1 cellular context compared by ENCODE assay signal in the genomic region with DNA sequence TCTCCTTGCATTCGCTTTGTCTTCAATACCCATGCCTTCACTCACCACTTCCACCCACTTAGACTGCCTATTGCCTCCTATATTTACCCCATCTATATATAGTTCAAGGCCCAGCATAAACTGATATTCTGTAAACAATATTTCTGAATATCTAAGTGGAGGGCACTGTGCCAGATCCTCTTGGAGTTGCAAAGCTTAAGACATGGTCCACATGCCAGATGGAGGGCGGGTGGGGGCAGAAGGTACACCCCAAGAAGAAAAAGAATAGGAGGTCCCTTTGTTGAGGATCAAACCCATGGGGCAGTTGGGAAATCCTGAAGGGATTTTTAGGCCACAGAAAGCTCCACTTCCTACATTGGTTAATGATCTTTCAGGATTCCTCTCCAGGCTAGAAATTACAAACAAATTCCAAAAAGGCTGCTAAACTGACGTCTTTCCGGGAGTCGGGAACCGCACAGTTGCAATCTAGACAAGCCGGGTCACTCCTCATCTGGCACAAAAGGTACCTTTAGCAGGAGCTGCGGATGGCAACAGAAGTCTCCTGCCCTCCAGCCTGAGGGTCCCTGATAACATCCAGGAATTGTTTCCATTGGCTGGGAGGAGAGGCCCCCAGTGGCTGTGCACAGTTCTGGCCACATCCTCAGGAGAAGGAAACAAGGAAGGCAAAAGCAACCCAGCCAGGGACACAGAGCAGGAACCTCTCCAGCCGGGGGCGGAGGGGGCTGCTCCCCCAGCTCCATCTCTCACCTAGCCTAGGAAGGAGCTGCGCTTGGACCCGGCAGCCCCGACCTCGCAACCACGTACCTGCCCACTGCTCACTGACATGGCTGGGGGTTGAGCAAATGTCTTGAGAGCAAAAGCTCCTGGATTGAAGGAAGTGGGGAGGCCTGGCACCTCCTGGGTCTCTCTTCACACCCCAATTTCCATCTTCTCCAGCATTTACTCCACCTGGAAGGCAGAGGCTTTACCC.
TF ChIP-seq lines count a peak whose summit lies in the region.

No MANE protein-coding gene starts in this region.

TF ChIP-seq in liver, 16 proteins besides CTCF, POLR2A, EP300 and RAD21 (continued from another document):
- TF ChIP-seq FOXA1 (IDR thresholded peaks at IDR 0.05), result no peak
TF ChIP-seq in liver: peak in this region for 1.
